1 cellular context compared by ENCODE assay signal in the genomic region with DNA sequence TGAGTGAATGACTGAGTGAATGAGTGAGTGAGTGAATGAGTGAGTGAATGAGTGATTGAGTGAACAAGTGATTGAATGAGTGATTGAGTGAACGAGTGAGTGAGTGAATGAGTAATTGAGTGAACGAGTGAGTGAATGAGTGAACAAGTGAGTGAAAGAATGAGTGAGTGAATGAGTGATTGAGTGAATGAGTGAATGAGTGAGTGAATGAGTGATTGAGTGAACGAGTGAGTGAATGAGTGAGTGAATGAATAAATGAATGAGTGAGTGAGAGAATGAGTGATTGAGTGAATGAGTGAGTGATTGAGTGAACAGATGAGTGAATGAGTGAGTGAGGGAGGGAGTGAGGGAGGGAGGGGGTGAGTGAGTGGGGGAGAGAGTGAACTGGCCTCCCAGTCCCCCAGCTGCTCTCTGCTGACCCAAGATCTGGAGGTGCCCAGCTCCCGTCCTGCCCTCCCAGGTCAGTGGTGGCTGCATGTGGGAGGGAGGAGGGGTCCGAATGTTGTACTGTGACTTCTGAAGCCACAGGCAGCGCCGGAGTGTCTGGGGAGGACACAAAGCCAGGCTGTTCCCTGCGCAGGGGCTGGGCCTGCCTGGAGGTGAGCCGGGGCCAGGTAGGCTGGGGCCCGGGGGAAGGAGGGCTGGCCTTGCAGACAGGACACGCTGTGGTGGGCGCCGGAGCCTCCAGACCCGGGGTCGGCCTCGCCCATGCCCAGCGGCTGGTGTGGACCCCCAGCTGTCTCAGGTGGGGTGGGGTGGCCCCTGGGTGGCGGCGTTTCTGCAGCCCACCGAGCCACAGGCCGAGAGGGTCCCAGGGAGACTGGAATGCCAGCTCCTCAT.
A peak's percentile ranks its signal among the peaks of the same experiment; 100 is the strongest.
TF ChIP-seq lines count a peak whose summit lies in the region.

No MANE protein-coding gene starts in this region.

TF ChIP-seq in HepG2, 621 proteins besides CTCF, POLR2A, EP300 and RAD21 (continued from another document and continues in another):
- TF ChIP-seq, protein P1, sequence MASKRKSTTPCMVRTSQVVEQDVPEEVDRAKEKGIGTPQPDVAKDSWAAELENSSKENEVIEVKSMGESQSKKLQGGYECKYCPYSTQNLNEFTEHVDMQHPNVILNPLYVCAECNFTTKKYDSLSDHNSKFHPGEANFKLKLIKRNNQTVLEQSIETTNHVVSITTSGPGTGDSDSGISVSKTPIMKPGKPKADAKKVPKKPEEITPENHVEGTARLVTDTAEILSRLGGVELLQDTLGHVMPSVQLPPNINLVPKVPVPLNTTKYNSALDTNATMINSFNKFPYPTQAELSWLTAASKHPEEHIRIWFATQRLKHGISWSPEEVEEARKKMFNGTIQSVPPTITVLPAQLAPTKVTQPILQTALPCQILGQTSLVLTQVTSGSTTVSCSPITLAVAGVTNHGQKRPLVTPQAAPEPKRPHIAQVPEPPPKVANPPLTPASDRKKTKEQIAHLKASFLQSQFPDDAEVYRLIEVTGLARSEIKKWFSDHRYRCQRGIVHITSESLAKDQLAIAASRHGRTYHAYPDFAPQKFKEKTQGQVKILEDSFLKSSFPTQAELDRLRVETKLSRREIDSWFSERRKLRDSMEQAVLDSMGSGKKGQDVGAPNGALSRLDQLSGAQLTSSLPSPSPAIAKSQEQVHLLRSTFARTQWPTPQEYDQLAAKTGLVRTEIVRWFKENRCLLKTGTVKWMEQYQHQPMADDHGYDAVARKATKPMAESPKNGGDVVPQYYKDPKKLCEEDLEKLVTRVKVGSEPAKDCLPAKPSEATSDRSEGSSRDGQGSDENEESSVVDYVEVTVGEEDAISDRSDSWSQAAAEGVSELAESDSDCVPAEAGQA (IDR thresholded peaks at IDR 0.05; ENCODE audit: low read depth), result no peak
- TF ChIP-seq, protein P1 (CRISPR knock-in tag; IDR thresholded peaks at IDR 0.05; ENCODE audit: borderline replicate concordance), result no peak
- TF ChIP-seq ZNF24 (IDR thresholded peaks at IDR 0.05) (peak; percentile 99), TAF15 (IDR thresholded peaks at IDR 0.05; ENCODE audit: low read depth, low read length, poor library complexity, severe bottlenecking) (no peak), DPF2 (CRISPR knock-in tag; IDR thresholded peaks at IDR 0.05; ENCODE audit: borderline replicate concordance, low read depth) (peak; percentile 45; the same call in 1 of the 2 replicates), ZBTB7A (CRISPR knock-in tag; IDR thresholded peaks at IDR 0.05) (peak; percentile 83; the same call in 1 of the 2 replicates), ZNF510 (CRISPR knock-in tag; IDR thresholded peaks at IDR 0.05; ENCODE audit: low read depth) (0 out of 2 replicates have a peak, but pooled peaks have one; percentile 29), SRSF1 (optimal IDR thresholded peaks at IDR 0.05; ENCODE audit: low read depth, low read length) (no peak), RFX5 (IDR thresholded peaks at IDR 0.05; ENCODE audit: low read depth, low read length) (no peak), XBP1 (CRISPR knock-in tag; IDR thresholded peaks at IDR 0.05) (no peak), CHCHD3 (CRISPR knock-in tag; IDR thresholded peaks at IDR 0.05) (no peak), ZNF616 (CRISPR knock-in tag; IDR thresholded peaks at IDR 0.05; ENCODE audit: low read depth) (no peak), BRD4 (CRISPR knock-in tag; IDR thresholded peaks at IDR 0.05) (peak; percentile 43; the same call in 1 of the 2 replicates), ZNF709 (CRISPR knock-in tag; IDR thresholded peaks at IDR 0.05) (no peak), GABPB1 (CRISPR knock-in tag; IDR thresholded peaks at IDR 0.05) (peak; percentile 60; the same call in 1 of the 2 replicates), LCORL (IDR thresholded peaks at IDR 0.05) (peak; percentile 47; the same call in 1 of the 2 replicates), LCORL (CRISPR knock-in tag; IDR thresholded peaks at IDR 0.05) (no peak; the same call in 1 of the 2 replicates), ZNF558 (CRISPR knock-in tag; IDR thresholded peaks at IDR 0.05; ENCODE audit: borderline replicate concordance) (no peak), RARA (CRISPR knock-in tag; IDR thresholded peaks at IDR 0.05) (peak; percentile 70), ZZZ3 (CRISPR knock-in tag; IDR thresholded peaks at IDR 0.05; ENCODE audit: borderline replicate concordance) (peak; percentile 61; the same call in 1 of the 2 replicates), ATF7-NPFF (CRISPR knock-in tag; IDR thresholded peaks at IDR 0.05; ENCODE audit: low read depth) (peak; percentile 38; the same call in 1 of the 2 replicates)
- TF ChIP-seq, protein P2, sequence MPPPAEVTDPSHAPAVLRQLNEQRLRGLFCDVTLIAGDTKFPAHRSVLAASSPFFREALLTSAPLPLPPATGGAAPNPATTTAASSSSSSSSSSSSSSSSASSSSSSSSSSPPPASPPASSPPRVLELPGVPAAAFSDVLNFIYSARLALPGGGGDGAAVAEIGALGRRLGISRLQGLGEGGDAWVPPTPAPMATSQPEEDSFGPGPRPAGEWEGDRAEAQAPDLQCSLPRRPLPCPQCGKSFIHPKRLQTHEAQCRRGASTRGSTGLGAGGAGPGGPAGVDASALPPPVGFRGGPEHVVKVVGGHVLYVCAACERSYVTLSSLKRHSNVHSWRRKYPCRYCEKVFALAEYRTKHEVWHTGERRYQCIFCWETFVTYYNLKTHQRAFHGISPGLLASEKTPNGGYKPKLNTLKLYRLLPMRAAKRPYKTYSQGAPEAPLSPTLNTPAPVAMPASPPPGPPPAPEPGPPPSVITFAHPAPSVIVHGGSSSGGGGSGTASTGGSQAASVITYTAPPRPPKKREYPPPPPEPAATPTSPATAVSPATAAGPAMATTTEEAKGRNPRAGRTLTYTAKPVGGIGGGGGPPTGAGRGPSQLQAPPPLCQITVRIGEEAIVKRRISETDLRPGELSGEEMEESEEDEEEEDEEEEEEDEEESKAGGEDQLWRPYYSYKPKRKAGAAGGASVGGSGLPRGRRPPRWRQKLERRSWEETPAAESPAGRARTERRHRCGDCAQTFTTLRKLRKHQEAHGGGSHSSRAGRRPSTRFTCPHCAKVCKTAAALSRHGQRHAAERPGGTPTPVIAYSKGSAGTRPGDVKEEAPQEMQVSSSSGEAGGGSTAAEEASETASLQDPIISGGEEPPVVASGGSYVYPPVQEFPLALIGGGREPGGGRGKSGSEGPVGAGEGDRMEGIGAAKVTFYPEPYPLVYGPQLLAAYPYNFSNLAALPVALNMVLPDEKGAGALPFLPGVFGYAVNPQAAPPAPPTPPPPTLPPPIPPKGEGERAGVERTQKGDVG (CRISPR knock-in tag; IDR thresholded peaks at IDR 0.05; ENCODE audit: borderline replicate concordance), result no peak
- TF ChIP-seq, protein P3, sequence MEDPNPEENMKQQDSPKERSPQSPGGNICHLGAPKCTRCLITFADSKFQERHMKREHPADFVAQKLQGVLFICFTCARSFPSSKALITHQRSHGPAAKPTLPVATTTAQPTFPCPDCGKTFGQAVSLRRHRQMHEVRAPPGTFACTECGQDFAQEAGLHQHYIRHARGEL (CRISPR knock-in tag; IDR thresholded peaks at IDR 0.05), result no peak
- TF ChIP-seq, protein P4, sequence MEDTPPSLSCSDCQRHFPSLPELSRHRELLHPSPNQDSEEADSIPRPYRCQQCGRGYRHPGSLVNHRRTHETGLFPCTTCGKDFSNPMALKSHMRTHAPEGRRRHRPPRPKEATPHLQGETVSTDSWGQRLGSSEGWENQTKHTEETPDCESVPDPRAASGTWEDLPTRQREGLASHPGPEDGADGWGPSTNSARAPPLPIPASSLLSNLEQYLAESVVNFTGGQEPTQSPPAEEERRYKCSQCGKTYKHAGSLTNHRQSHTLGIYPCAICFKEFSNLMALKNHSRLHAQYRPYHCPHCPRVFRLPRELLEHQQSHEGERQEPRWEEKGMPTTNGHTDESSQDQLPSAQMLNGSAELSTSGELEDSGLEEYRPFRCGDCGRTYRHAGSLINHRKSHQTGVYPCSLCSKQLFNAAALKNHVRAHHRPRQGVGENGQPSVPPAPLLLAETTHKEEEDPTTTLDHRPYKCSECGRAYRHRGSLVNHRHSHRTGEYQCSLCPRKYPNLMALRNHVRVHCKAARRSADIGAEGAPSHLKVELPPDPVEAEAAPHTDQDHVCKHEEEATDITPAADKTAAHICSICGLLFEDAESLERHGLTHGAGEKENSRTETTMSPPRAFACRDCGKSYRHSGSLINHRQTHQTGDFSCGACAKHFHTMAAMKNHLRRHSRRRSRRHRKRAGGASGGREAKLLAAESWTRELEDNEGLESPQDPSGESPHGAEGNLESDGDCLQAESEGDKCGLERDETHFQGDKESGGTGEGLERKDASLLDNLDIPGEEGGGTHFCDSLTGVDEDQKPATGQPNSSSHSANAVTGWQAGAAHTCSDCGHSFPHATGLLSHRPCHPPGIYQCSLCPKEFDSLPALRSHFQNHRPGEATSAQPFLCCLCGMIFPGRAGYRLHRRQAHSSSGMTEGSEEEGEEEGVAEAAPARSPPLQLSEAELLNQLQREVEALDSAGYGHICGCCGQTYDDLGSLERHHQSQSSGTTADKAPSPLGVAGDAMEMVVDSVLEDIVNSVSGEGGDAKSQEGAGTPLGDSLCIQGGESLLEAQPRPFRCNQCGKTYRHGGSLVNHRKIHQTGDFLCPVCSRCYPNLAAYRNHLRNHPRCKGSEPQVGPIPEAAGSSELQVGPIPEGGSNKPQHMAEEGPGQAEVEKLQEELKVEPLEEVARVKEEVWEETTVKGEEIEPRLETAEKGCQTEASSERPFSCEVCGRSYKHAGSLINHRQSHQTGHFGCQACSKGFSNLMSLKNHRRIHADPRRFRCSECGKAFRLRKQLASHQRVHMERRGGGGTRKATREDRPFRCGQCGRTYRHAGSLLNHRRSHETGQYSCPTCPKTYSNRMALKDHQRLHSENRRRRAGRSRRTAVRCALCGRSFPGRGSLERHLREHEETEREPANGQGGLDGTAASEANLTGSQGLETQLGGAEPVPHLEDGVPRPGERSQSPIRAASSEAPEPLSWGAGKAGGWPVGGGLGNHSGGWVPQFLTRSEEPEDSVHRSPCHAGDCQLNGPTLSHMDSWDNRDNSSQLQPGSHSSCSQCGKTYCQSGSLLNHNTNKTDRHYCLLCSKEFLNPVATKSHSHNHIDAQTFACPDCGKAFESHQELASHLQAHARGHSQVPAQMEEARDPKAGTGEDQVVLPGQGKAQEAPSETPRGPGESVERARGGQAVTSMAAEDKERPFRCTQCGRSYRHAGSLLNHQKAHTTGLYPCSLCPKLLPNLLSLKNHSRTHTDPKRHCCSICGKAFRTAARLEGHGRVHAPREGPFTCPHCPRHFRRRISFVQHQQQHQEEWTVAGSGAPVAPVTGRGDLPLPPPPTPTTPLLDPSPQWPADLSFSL (CRISPR knock-in tag; IDR thresholded peaks at IDR 0.05), result no peak
- TF ChIP-seq, protein P5, sequence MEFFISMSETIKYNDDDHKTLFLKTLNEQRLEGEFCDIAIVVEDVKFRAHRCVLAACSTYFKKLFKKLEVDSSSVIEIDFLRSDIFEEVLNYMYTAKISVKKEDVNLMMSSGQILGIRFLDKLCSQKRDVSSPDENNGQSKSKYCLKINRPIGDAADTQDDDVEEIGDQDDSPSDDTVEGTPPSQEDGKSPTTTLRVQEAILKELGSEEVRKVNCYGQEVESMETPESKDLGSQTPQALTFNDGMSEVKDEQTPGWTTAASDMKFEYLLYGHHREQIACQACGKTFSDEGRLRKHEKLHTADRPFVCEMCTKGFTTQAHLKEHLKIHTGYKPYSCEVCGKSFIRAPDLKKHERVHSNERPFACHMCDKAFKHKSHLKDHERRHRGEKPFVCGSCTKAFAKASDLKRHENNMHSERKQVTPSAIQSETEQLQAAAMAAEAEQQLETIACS (CRISPR knock-in tag; IDR thresholded peaks at IDR 0.05), result no peak
- TF ChIP-seq, protein P6, sequence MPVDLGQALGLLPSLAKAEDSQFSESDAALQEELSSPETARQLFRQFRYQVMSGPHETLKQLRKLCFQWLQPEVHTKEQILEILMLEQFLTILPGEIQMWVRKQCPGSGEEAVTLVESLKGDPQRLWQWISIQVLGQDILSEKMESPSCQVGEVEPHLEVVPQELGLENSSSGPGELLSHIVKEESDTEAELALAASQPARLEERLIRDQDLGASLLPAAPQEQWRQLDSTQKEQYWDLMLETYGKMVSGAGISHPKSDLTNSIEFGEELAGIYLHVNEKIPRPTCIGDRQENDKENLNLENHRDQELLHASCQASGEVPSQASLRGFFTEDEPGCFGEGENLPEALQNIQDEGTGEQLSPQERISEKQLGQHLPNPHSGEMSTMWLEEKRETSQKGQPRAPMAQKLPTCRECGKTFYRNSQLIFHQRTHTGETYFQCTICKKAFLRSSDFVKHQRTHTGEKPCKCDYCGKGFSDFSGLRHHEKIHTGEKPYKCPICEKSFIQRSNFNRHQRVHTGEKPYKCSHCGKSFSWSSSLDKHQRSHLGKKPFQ (CRISPR knock-in tag; IDR thresholded peaks at IDR 0.05; ENCODE audit: insufficient replicate concordance), result peak; percentile 90
- TF ChIP-seq, protein P7, sequence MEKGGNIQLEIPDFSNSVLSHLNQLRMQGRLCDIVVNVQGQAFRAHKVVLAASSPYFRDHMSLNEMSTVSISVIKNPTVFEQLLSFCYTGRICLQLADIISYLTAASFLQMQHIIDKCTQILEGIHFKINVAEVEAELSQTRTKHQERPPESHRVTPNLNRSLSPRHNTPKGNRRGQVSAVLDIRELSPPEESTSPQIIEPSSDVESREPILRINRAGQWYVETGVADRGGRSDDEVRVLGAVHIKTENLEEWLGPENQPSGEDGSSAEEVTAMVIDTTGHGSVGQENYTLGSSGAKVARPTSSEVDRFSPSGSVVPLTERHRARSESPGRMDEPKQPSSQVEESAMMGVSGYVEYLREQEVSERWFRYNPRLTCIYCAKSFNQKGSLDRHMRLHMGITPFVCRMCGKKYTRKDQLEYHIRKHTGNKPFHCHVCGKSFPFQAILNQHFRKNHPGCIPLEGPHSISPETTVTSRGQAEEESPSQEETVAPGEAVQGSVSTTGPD (CRISPR knock-in tag; IDR thresholded peaks at IDR 0.05), result no peak
- TF ChIP-seq, protein P8, sequence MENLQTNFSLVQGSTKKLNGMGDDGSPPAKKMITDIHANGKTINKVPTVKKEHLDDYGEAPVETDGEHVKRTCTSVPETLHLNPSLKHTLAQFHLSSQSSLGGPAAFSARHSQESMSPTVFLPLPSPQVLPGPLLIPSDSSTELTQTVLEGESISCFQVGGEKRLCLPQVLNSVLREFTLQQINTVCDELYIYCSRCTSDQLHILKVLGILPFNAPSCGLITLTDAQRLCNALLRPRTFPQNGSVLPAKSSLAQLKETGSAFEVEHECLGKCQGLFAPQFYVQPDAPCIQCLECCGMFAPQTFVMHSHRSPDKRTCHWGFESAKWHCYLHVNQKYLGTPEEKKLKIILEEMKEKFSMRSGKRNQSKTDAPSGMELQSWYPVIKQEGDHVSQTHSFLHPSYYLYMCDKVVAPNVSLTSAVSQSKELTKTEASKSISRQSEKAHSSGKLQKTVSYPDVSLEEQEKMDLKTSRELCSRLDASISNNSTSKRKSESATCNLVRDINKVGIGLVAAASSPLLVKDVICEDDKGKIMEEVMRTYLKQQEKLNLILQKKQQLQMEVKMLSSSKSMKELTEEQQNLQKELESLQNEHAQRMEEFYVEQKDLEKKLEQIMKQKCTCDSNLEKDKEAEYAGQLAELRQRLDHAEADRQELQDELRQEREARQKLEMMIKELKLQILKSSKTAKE (CRISPR knock-in tag; IDR thresholded peaks at IDR 0.05; ENCODE audit: borderline replicate concordance), result peak; percentile 88
